1 cellular context compared by ENCODE assay signal in the genomic region with DNA sequence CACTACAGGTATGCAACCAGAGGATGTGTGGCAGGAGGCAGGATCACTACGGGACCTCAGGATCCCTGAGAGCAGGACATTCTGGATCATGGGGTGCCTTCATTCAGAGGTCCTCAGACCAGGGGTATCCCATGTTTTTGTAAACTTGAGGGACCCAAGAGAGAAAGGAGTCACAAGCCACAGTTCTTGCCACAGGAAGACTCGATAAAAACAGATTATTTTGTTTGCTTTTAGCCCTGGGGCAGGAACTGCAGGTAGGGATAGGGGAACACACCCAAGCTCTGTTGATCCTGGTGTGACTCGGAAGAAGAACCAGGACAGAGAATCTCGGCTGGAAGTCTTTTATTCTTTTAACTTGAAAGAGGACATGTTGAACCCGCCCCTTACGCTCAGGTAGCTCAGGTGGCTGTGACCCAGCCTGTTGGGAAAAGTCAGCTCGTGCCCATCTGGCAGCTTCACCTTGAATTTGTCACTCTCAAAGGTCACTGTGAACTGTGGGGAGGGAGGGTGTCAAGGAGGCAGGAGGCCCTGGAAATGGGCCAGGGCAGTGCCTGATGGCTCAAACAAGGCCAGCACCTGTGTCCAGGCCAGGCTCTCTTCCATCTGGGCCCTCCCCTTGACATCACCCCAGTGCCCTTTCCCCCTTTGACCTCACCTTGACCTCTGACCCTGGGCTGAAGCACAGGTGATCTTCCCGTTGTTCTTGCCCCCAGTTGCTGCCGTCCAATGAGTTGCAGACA.
TF ChIP-seq lines count a peak whose summit lies in the region.

No MANE protein-coding gene starts in this region.

TF ChIP-seq in HepG2, 621 proteins besides CTCF, POLR2A, EP300 and RAD21 (continued from another document and continues in another):
- 0 out of 2 replicates have a peak, but pooled peaks have one; percentile 38 for TF ChIP-seq ZNF766 (CRISPR knock-in tag; IDR thresholded peaks at IDR 0.05; ENCODE audit: borderline replicate concordance)
- TF ChIP-seq, protein P1, sequence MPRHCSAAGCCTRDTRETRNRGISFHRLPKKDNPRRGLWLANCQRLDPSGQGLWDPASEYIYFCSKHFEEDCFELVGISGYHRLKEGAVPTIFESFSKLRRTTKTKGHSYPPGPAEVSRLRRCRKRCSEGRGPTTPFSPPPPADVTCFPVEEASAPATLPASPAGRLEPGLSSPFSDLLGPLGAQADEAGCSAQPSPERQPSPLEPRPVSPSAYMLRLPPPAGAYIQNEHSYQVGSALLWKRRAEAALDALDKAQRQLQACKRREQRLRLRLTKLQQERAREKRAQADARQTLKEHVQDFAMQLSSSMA (CRISPR knock-in tag; IDR thresholded peaks at IDR 0.05): no peak
- TF ChIP-seq ZC3H4 (CRISPR knock-in tag; IDR thresholded peaks at IDR 0.05; ENCODE audit: borderline replicate concordance): no peak
- peak; percentile 94 for TF ChIP-seq RXRA (CRISPR knock-in tag; IDR thresholded peaks at IDR 0.05)
- peak; percentile 32 for TF ChIP-seq ZFP91 (CRISPR knock-in tag; IDR thresholded peaks at IDR 0.05; ENCODE audit: borderline replicate concordance)
- TF ChIP-seq SKI (IDR thresholded peaks at IDR 0.05; ENCODE audit: partially characterized antibody): no peak
- no peak for TF ChIP-seq SMAD1 (CRISPR knock-in tag; IDR thresholded peaks at IDR 0.05; ENCODE audit: borderline replicate concordance, low read depth)
- TF ChIP-seq ZNF33B (CRISPR knock-in tag; IDR thresholded peaks at IDR 0.05): no peak
- TF ChIP-seq KDM5A (IDR thresholded peaks at IDR 0.05; ENCODE audit: borderline replicate concordance, low read length): no peak
- TF ChIP-seq ZNF230 (CRISPR knock-in tag; IDR thresholded peaks at IDR 0.05): peak; percentile 52; the same call in 1 of the 2 replicates
- TF ChIP-seq, protein P2, sequence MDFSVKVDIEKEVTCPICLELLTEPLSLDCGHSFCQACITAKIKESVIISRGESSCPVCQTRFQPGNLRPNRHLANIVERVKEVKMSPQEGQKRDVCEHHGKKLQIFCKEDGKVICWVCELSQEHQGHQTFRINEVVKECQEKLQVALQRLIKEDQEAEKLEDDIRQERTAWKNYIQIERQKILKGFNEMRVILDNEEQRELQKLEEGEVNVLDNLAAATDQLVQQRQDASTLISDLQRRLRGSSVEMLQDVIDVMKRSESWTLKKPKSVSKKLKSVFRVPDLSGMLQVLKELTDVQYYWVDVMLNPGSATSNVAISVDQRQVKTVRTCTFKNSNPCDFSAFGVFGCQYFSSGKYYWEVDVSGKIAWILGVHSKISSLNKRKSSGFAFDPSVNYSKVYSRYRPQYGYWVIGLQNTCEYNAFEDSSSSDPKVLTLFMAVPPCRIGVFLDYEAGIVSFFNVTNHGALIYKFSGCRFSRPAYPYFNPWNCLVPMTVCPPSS (IDR thresholded peaks at IDR 0.05): no peak
- TF ChIP-seq TEAD2 (CRISPR knock-in tag; IDR thresholded peaks at IDR 0.05): no peak
- TF ChIP-seq ZNF264 (CRISPR knock-in tag; IDR thresholded peaks at IDR 0.05): no peak
- TF ChIP-seq ZNF530 (CRISPR knock-in tag; IDR thresholded peaks at IDR 0.05; ENCODE audit: low read depth): no peak
- 0 out of 2 replicates have a peak, but pooled peaks have one; percentile 55 for TF ChIP-seq CCDC6 (CRISPR knock-in tag; IDR thresholded peaks at IDR 0.05)
- peak; percentile 54 for TF ChIP-seq FOXA3 (CRISPR knock-in tag; IDR thresholded peaks at IDR 0.05)
- TF ChIP-seq, protein P3, sequence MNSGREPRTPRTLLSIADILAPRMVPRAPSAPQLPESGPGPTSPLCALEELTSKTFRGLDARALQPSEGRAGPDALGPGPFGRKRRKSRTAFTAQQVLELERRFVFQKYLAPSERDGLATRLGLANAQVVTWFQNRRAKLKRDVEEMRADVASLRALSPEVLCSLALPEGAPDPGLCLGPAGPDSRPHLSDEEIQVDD (CRISPR knock-in tag; IDR thresholded peaks at IDR 0.05; ENCODE audit: borderline replicate concordance): no peak
- no peak for TF ChIP-seq TFDP2 (CRISPR knock-in tag; IDR thresholded peaks at IDR 0.05)
- TF ChIP-seq MTF2 (CRISPR knock-in tag; IDR thresholded peaks at IDR 0.05; ENCODE audit: borderline replicate concordance): no peak
- TF ChIP-seq HINFP (CRISPR knock-in tag; IDR thresholded peaks at IDR 0.05; ENCODE audit: low read depth): no peak
- TF ChIP-seq ZNF496 (CRISPR knock-in tag; IDR thresholded peaks at IDR 0.05; ENCODE audit: insufficient replicate concordance): no peak
- TF ChIP-seq ZNF790 (CRISPR knock-in tag; IDR thresholded peaks at IDR 0.05; ENCODE audit: borderline replicate concordance): no peak
- peak; percentile 20; the same call in 1 of the 2 replicates for TF ChIP-seq SNAPC2 (CRISPR knock-in tag; IDR thresholded peaks at IDR 0.05)
- no peak for TF ChIP-seq ZNF263 (CRISPR knock-in tag; IDR thresholded peaks at IDR 0.05)
- no peak for TF ChIP-seq FOSL1 (CRISPR knock-in tag; IDR thresholded peaks at IDR 0.05; ENCODE audit: borderline replicate concordance)
- TF ChIP-seq TEAD3 (CRISPR knock-in tag; optimal IDR thresholded peaks at IDR 0.05; ENCODE audit: borderline replicate concordance): no peak
- no peak for TF ChIP-seq ZNF44 (CRISPR knock-in tag; IDR thresholded peaks at IDR 0.05)
- TF ChIP-seq, protein P4, sequence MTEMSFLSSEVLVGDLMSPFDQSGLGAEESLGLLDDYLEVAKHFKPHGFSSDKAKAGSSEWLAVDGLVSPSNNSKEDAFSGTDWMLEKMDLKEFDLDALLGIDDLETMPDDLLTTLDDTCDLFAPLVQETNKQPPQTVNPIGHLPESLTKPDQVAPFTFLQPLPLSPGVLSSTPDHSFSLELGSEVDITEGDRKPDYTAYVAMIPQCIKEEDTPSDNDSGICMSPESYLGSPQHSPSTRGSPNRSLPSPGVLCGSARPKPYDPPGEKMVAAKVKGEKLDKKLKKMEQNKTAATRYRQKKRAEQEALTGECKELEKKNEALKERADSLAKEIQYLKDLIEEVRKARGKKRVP (CRISPR knock-in tag; IDR thresholded peaks at IDR 0.05): peak in 1 of 2 experiments; percentile 61; a peak in 1 of 4 replicates
- TF ChIP-seq HNRNPK (IDR thresholded peaks at IDR 0.05; ENCODE audit: low read depth, low read length, poor library complexity, severe bottlenecking): no peak
- TF ChIP-seq MYC (CRISPR knock-in tag; IDR thresholded peaks at IDR 0.05; ENCODE audit: borderline replicate concordance): no peak
- no peak; the same call in 1 of the 2 replicates for TF ChIP-seq ZNF772 (CRISPR knock-in tag; IDR thresholded peaks at IDR 0.05)
- TF ChIP-seq PHB2 (IDR thresholded peaks at IDR 0.05; ENCODE audit: partially characterized antibody): no peak
- no peak; the same call in none of the 2 replicates for TF ChIP-seq TBX2 (CRISPR knock-in tag; IDR thresholded peaks at IDR 0.05; ENCODE audit: borderline replicate concordance)
- 0 out of 2 replicates have a peak, but pooled peaks have one; percentile 53 for TF ChIP-seq ZNF333 (CRISPR knock-in tag; IDR thresholded peaks at IDR 0.05; ENCODE audit: borderline replicate concordance)
- TF ChIP-seq SIX1 (CRISPR knock-in tag; IDR thresholded peaks at IDR 0.05; ENCODE audit: borderline replicate concordance): no peak
- no peak for TF ChIP-seq ZNF274 (CRISPR knock-in tag; IDR thresholded peaks at IDR 0.05)
- no peak for TF ChIP-seq ZFP36L2 (CRISPR knock-in tag; IDR thresholded peaks at IDR 0.05)
- no peak for TF ChIP-seq ZFAT (CRISPR knock-in tag; conservative IDR thresholded peaks at IDR 0.05)
- TF ChIP-seq ARID2 (CRISPR knock-in tag; IDR thresholded peaks at IDR 0.05; ENCODE audit: borderline replicate concordance): no peak; the same call in none of the 2 replicates
- no peak for TF ChIP-seq ZNF577 (CRISPR knock-in tag; IDR thresholded peaks at IDR 0.05; ENCODE audit: borderline replicate concordance, low read depth)
- 0 out of 2 replicates have a peak, but pooled peaks have one; percentile 55 for TF ChIP-seq ZNF776 (CRISPR knock-in tag; IDR thresholded peaks at IDR 0.05)
- no peak for TF ChIP-seq ZC3H13 (CRISPR knock-in tag; IDR thresholded peaks at IDR 0.05)
- no peak for TF ChIP-seq MAFG (CRISPR knock-in tag; IDR thresholded peaks at IDR 0.05)
- peak; percentile 40; the same call in 1 of the 2 replicates for TF ChIP-seq ZNF343 (CRISPR knock-in tag; IDR thresholded peaks at IDR 0.05)
- no peak for TF ChIP-seq NFYB (CRISPR knock-in tag; IDR thresholded peaks at IDR 0.05)
- TF ChIP-seq RBM39 (IDR thresholded peaks at IDR 0.05; ENCODE audit: low read depth, low read length, poor library complexity, severe bottlenecking): no peak
- no peak for TF ChIP-seq ZNF670 (CRISPR knock-in tag; IDR thresholded peaks at IDR 0.05; ENCODE audit: borderline replicate concordance)
- TF ChIP-seq ZNF557 (CRISPR knock-in tag; IDR thresholded peaks at IDR 0.05): no peak
- no peak for TF ChIP-seq SMARCE1 (IDR thresholded peaks at IDR 0.05; ENCODE audit: borderline replicate concordance)
- TF ChIP-seq MEIS2 (CRISPR knock-in tag; IDR thresholded peaks at IDR 0.05): no peak
- TF ChIP-seq SRSF1 (optimal IDR thresholded peaks at IDR 0.05; ENCODE audit: low read depth, low read length): no peak
- TF ChIP-seq ZNF441 (CRISPR knock-in tag; IDR thresholded peaks at IDR 0.05; ENCODE audit: borderline replicate concordance): no peak
- TF ChIP-seq KLF11 (CRISPR knock-in tag; IDR thresholded peaks at IDR 0.05): no peak
- peak; percentile 77; the same call in 1 of the 2 replicates for TF ChIP-seq THRA (CRISPR knock-in tag; IDR thresholded peaks at IDR 0.05; ENCODE audit: borderline replicate concordance)
- TF ChIP-seq KDM6A (CRISPR knock-in tag; IDR thresholded peaks at IDR 0.05; ENCODE audit: low read depth): no peak
- no peak for TF ChIP-seq ZNF709 (CRISPR knock-in tag; IDR thresholded peaks at IDR 0.05)
- TF ChIP-seq HNRNPLL (IDR thresholded peaks at IDR 0.05; ENCODE audit: low read depth, low read length, poor library complexity, severe bottlenecking): no peak
- TF ChIP-seq ADNP (CRISPR knock-in tag; IDR thresholded peaks at IDR 0.05): no peak
- no peak for TF ChIP-seq ZNF572 (CRISPR knock-in tag; IDR thresholded peaks at IDR 0.05)
- no peak for TF ChIP-seq SMAD3 (CRISPR knock-in tag; IDR thresholded peaks at IDR 0.05)
- no peak for TF ChIP-seq SCMH1 (CRISPR knock-in tag; IDR thresholded peaks at IDR 0.05; ENCODE audit: borderline replicate concordance)
- TF ChIP-seq PAF1 (CRISPR knock-in tag; IDR thresholded peaks at IDR 0.05): peak; percentile 94
- 0 out of 2 replicates have a peak, but pooled peaks have one; percentile 48 for TF ChIP-seq ZNF710 (CRISPR knock-in tag; IDR thresholded peaks at IDR 0.05; ENCODE audit: borderline replicate concordance)
- TF ChIP-seq TBP (CRISPR knock-in tag; IDR thresholded peaks at IDR 0.05): no peak
- no peak for TF ChIP-seq SETDB1 (CRISPR knock-in tag; IDR thresholded peaks at IDR 0.05; ENCODE audit: borderline replicate concordance)
